Comparison of ENCODE assay signal across 10 cellular contexts in genomic region chrX:119391279-119391678, GRCh38. TPM values are rescaled to one million over a fixed set of nuclear protein-coding genes. Genes with fewer than 3 reads are reported as not detected.
A peak's percentile ranks its signal among the peaks of the same experiment; 100 is the strongest.
DNase-seq lines count a peak whose midpoint lies in the region; ATAC-seq and TF ChIP-seq lines count a peak whose summit lies in the region.
"Had no signal": no experiment of that assay in that cellular context is flagged by ENCODE, and none has a peak within 500 bp of the region (broad histone marks: within the 10 kb centered on the region; RNA-seq: fewer than 3 reads in every experiment).

No MANE protein-coding gene starts in this region.

- no peaks in the 10 kb centered on the region for H3K36me3 ChIP-seq in body of pancreas (replicated peaks in 1 of 2; ENCODE audit: insufficient read depth in 1 of 2, low read depth in 2 of 2)
- no peaks in the 10 kb centered on the region for H3K36me3 ChIP-seq in heart left ventricle

- 43 to 70% methylated on average over 7 to 8 of the region's 8 CpGs for WGBS in body of pancreas, 2 donors
- WGBS in heart left ventricle, 4 donors, result 68 to 76% (median 71%) methylated on average over 8 of the region's 8 CpGs

- ATAC-seq in body of pancreas (peak; percentile 45), GM19023 (IDR thresholded peaks at IDR 0.05; ENCODE audit: unreplicated experiment) (no peak), heart left ventricle (no peak)

- TF ChIP-seq CTCF in body of pancreas (IDR thresholded peaks at IDR 0.05) (peak in 6 of 7 experiments; percentile 14 to 51 (median 39)), neural crest cell (conservative IDR thresholded peaks at IDR 0.05) (peak; percentile 29), heart left ventricle (IDR thresholded peaks at IDR 0.05) (no peak), dorsolateral prefrontal cortex (IDR thresholded peaks at IDR 0.05 in 54 of 56, conservative IDR thresholded peaks at IDR 0.05 in 2 of 56; ENCODE audit: low read depth in 1 of 56, partially characterized antibody in 56 of 56) (no peak)

- H3K4me1 ChIP-seq in body of pancreas (no peaks in the 10 kb centered on the region), heart left ventricle (no peaks in the 10 kb centered on the region)

- peaks cover 7% of the 10 kb centered on the region for H3K36me3 Mint-ChIP-seq in neural crest cell (ENCODE audit: low read depth)
- H3K36me3 Mint-ChIP-seq: CD4-positive, alpha-beta memory T cell had no signal

- no peaks in the 10 kb centered on the region for H3K27me3 ChIP-seq in body of pancreas
- peaks cover 0 to 3% (median 0%) of the 10 kb centered on the region in 9 donors for H3K27me3 ChIP-seq in heart left ventricle
- peaks cover 0 to 25% (median 0%) of the 10 kb centered on the region in 45 donors for H3K27me3 ChIP-seq in dorsolateral prefrontal cortex

- no peak overlapping the region for H3K4me3 Mint-ChIP-seq in neural crest cell
- H3K4me3 Mint-ChIP-seq: CD4-positive, alpha-beta memory T cell had no signal

- peak; percentile 37 for DNase-seq in NCI-H82 (lab: John Stamatoyannopoulos, UW)
- DNase-seq in NCI-H82 treated with DMSO at 0.1 percent for 48 hours (lab: John Stamatoyannopoulos, UW; ENCODE audit: unreplicated experiment), result no peak
- DNase-seq in Jurkat, Clone E6-1 (ENCODE audit: low read depth, low spot score), result peak; percentile 32
- DNase-seq in body of pancreas, result peak; percentile 32 to 57 (median 50)
- DNase-seq in neural crest cell (ENCODE audit: low read depth, low spot score), result no peak
- DNase-seq in heart left ventricle, result no peak
- no peak for DNase-seq in dorsolateral prefrontal cortex
- DNase-seq: CD4-positive, alpha-beta memory T cell had no signal

- H3K4me3 ChIP-seq in Jurkat, Clone E6-1 (ENCODE audit: low read length), result no peak overlapping the region
- H3K4me3 ChIP-seq in body of pancreas (no peak overlapping the region), heart left ventricle (no peak overlapping the region), dorsolateral prefrontal cortex (no peak overlapping the region)
- H3K4me3 ChIP-seq: skin epidermis had no signal

- H3K9me3 ChIP-seq in body of pancreas (no peaks in the 10 kb centered on the region), heart left ventricle (peaks cover 0 to 8% (median 0%) of the 10 kb centered on the region in 12 donors)

- no peak overlapping the region for H3K27ac Mint-ChIP-seq in neural crest cell (ENCODE audit: unreplicated experiment)
- H3K27ac Mint-ChIP-seq: CD4-positive, alpha-beta memory T cell had no signal

- intact Hi-C loops in body of pancreas (cut with DNase I), result no loop called here
- intact Hi-C loops in heart left ventricle (cut with DNase I), result no loop called here
- intact Hi-C loops in dorsolateral prefrontal cortex (cut with DNase I), result no loop called here

- H3K27me3 Mint-ChIP-seq in neural crest cell (ENCODE audit: low read depth), result no peaks in the 10 kb centered on the region
- H3K27me3 Mint-ChIP-seq: CD4-positive, alpha-beta memory T cell had no signal

- peaks cover 7% of the 10 kb centered on the region for H3K9me3 Mint-ChIP-seq in neural crest cell
- H3K9me3 Mint-ChIP-seq: CD4-positive, alpha-beta memory T cell had no signal

- H3K4me1 Mint-ChIP-seq in neural crest cell, result no peaks in the 10 kb centered on the region

- TF ChIP-seq POLR2A in body of pancreas (IDR thresholded peaks at IDR 0.05) (no peak), heart left ventricle (IDR thresholded peaks at IDR 0.05) (no peak)

- H3K27ac ChIP-seq in body of pancreas (no peak overlapping the region), heart left ventricle (no peak overlapping the region), dorsolateral prefrontal cortex (no peak overlapping the region)
- H3K27ac ChIP-seq: skin epidermis had no signal

RNA-seq across cellular contexts. Expression of gene SLC25A43, which starts 7.9 kb away (rescaled TPM):
- 21.4 TPM for polyA plus RNA-seq in Jurkat, Clone E6-1 (2012; ENCODE audit: insufficient read depth, insufficient read length)
- total RNA-seq in body of pancreas (10 to 100 TPM; 10.6 to 13.8 TPM), neural crest cell (6.1 and 6.9 TPM in 2 replicates), heart left ventricle (1 to 10 TPM; 2.0 to 7.8 (median 3.2) TPM), dorsolateral prefrontal cortex (10 to 100 TPM in 3 of 120 experiments, 1 to 10 TPM in 117; 2.7 to 11.4 (median 5.7) TPM)
- polyA plus RNA-seq in heart left ventricle, result 1 to 10 TPM; 1.7 to 3.1 TPM

Comparison
In these comparisons a context has a peak if more than half of its experiments do, and no peak if none do; other contexts are left out.
1. DNase-seq: peak in NCI-H82 (single experiment), Jurkat, Clone E6-1 (single experiment) and body of pancreas (4 of 4); none in NCI-H82 treated with DMSO at 0.1 percent for 48 hours (single experiment), neural crest cell (single experiment), heart left ventricle (0 of 5) and dorsolateral prefrontal cortex (0 of 10).
2. CTCF ChIP-seq: peak in body of pancreas (6 of 7) and neural crest cell (single experiment); none in heart left ventricle (0 of 12) and dorsolateral prefrontal cortex (0 of 56).